2 cellular contexts compared by ENCODE assay signal in the genomic region with DNA sequence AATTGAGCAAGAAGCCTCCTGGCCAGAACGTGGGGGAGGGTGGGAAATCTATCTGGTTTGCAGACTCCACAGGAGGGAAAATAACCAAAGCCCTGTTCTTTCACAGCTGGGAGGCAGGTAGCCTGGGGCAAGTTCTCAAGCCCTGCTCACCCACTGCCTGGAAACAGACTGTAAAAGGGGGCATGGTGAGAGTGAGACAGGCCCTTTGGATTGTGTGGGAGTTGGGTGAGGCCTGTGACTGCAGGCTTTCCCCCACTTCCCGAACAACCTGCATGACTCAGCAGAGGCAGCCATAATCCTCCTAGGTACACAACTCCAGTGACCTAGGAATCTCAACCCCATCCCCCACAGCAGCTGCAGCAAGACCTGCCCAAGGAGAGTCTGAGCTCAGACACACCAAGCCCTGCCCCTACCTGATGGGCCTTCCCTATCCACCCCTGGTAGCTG.
TF ChIP-seq lines count a peak whose summit lies in the region.
"Not testable (repeated sequence)": the region's sequence is repeated elsewhere in the genome, so short reads cannot be mapped to it uniquely, and the experiment has no call there.

No MANE protein-coding gene starts in this region.

TF ChIP-seq in K562, 482 proteins besides CTCF, POLR2A, EP300 and RAD21:
- TF ChIP-seq ZNF316 (IDR thresholded peaks at IDR 0.05) (peak; percentile 67), CBX1 (IDR thresholded peaks at IDR 0.05; ENCODE audit: low read depth) (peak; percentile 49; the same call in 1 of the 2 replicates), NFE2 (IDR thresholded peaks at IDR 0.05; ENCODE audit: low read depth) (peak; percentile 79), EGR1 (conservative IDR thresholded peaks at IDR 0.05) (peak; percentile 27; the same call in 1 of the 2 replicates), ARID1B (IDR thresholded peaks at IDR 0.05) (0 out of 2 replicates have a peak, but pooled peaks have one; percentile 17), DMBX1 (CRISPR knock-in tag; IDR thresholded peaks at IDR 0.05; ENCODE audit: borderline replicate concordance) (0 out of 2 replicates have a peak, but pooled peaks have one; percentile 55), TRIM28 (IDR thresholded peaks at IDR 0.05) (0 out of 2 replicates have a peak, but pooled peaks have one; percentile 18), EHMT2 (IDR thresholded peaks at IDR 0.05) (peak; percentile 41; the same call in 1 of the 2 replicates), DPF2 (IDR thresholded peaks at IDR 0.05) (0 out of 2 replicates have a peak, but pooled peaks have one; percentile 35), MAFG (tag; conservative IDR thresholded peaks at IDR 0.05) (0 out of 2 replicates have a peak, but pooled peaks have one; percentile 17), YY1 (IDR thresholded peaks at IDR 0.05; ENCODE audit: borderline replicate concordance in 1 of 3, control insufficient read depth in 1 of 3, extremely low read depth in 1 of 3, insufficient read depth in 3 of 3, insufficient read length in 1 of 3, insufficient replicate concordance in 2 of 3, low read depth in 1 of 3, low read length in 2 of 3) (peak in 2 of 3 experiments; percentile 16 to 65), CBX5 (IDR thresholded peaks at IDR 0.05; ENCODE audit: borderline replicate concordance, low read depth) (0 out of 2 replicates have a peak, but pooled peaks have one; percentile 24), TRIM24 (IDR thresholded peaks at IDR 0.05) (peak; percentile 65 to 66), ZFP36 (IDR thresholded peaks at IDR 0.05; ENCODE audit: low read depth, low read length, partially characterized antibody) (peak; percentile 96), C11orf30 (IDR thresholded peaks at IDR 0.05; ENCODE audit: low read depth) (peak; percentile 59)
- TF ChIP-seq, protein P1, sequence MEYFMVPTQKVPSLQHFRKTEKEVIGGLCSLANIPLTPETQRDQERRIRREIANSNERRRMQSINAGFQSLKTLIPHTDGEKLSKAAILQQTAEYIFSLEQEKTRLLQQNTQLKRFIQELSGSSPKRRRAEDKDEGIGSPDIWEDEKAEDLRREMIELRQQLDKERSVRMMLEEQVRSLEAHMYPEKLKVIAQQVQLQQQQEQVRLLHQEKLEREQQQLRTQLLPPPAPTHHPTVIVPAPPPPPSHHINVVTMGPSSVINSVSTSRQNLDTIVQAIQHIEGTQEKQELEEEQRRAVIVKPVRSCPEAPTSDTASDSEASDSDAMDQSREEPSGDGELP (CRISPR knock-in tag; IDR thresholded peaks at IDR 0.05; ENCODE audit: borderline replicate concordance): peak; percentile 41; the same call in 1 of the 2 replicates
- TF ChIP-seq, protein P2, sequence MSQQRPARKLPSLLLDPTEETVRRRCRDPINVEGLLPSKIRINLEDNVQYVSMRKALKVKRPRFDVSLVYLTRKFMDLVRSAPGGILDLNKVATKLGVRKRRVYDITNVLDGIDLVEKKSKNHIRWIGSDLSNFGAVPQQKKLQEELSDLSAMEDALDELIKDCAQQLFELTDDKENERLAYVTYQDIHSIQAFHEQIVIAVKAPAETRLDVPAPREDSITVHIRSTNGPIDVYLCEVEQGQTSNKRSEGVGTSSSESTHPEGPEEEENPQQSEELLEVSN (IDR thresholded peaks at IDR 0.05; ENCODE audit: borderline replicate concordance in 1 of 2, extremely low read depth in 1 of 2, insufficient read depth in 1 of 2, insufficient read length in 1 of 2, low read depth in 1 of 2, low read length in 1 of 2, poor library complexity in 1 of 2, severe bottlenecking in 1 of 2): peak in 1 of 2 experiments; percentile 32

TF ChIP-seq in HepG2, 621 proteins besides CTCF, POLR2A, EP300 and RAD21 (continues in another document):
- TF ChIP-seq ASH2L (IDR thresholded peaks at IDR 0.05; ENCODE audit: insufficient read length, low read depth, low read length) (peak; percentile 17), SOX13 (IDR thresholded peaks at IDR 0.05) (0 out of 2 replicates have a peak, but pooled peaks have one; percentile 14), CREB1 (CRISPR knock-in tag; IDR thresholded peaks at IDR 0.05) (0 out of 2 replicates have a peak, but pooled peaks have one; percentile 14), FOXA3 (CRISPR knock-in tag; IDR thresholded peaks at IDR 0.05) (0 out of 2 replicates have a peak, but pooled peaks have one; percentile 24), FOSL1 (CRISPR knock-in tag; IDR thresholded peaks at IDR 0.05; ENCODE audit: borderline replicate concordance) (0 out of 2 replicates have a peak, but pooled peaks have one; percentile 31), NFE2L1 (CRISPR knock-in tag; IDR thresholded peaks at IDR 0.05; ENCODE audit: borderline replicate concordance) (peak; percentile 89; the same call in 1 of the 2 replicates), MAFK (conservative IDR thresholded peaks at IDR 0.05 in 1 of 2, IDR thresholded peaks at IDR 0.05 in 1 of 2; ENCODE audit: low read length in 2 of 2) (peak in 1 of 2 experiments; percentile 27; a peak in 2 of 4 replicates), FOXA1 (CRISPR knock-in tag; IDR thresholded peaks at IDR 0.05) (peak; percentile 71), FOSL2 (CRISPR knock-in tag; IDR thresholded peaks at IDR 0.05) (peak; percentile 87), ELF3 (CRISPR knock-in tag; IDR thresholded peaks at IDR 0.05) (0 out of 2 replicates have a peak, but pooled peaks have one; percentile 25), RARA (CRISPR knock-in tag; IDR thresholded peaks at IDR 0.05) (0 out of 2 replicates have a peak, but pooled peaks have one; percentile 13), ZFP36 (IDR thresholded peaks at IDR 0.05; ENCODE audit: borderline replicate concordance, low read depth, low read length, partially characterized antibody) (peak; percentile 40), YY1 (IDR thresholded peaks at IDR 0.05; ENCODE audit: insufficient read depth, insufficient replicate concordance, low read depth, low read length) (peak; percentile 61), TARDBP (CRISPR knock-in tag; IDR thresholded peaks at IDR 0.05) (0 out of 2 replicates have a peak, but pooled peaks have one; percentile 15), KAT8 (CRISPR knock-in tag; IDR thresholded peaks at IDR 0.05) (0 out of 2 replicates have a peak, but pooled peaks have one; percentile 20), PITX1 (CRISPR knock-in tag; IDR thresholded peaks at IDR 0.05) (peak; percentile 70), CBX5 (CRISPR knock-in tag; IDR thresholded peaks at IDR 0.05; ENCODE audit: borderline replicate concordance) (peak; percentile 40; the same call in 1 of the 2 replicates), ARID2 (CRISPR knock-in tag; IDR thresholded peaks at IDR 0.05; ENCODE audit: borderline replicate concordance) (0 out of 2 replicates have a peak, but pooled peaks have one; percentile 30), HOXA3 (CRISPR knock-in tag; IDR thresholded peaks at IDR 0.05) (0 out of 2 replicates have a peak, but pooled peaks have one; percentile 10), ZFY (CRISPR knock-in tag; IDR thresholded peaks at IDR 0.05) (peak; percentile 69; the same call in 1 of the 2 replicates), MIER3 (CRISPR knock-in tag; IDR thresholded peaks at IDR 0.05; ENCODE audit: borderline replicate concordance) (0 out of 2 replicates have a peak, but pooled peaks have one; percentile 18), ZNF615 (CRISPR knock-in tag; IDR thresholded peaks at IDR 0.05; ENCODE audit: borderline replicate concordance) (0 out of 2 replicates have a peak, but pooled peaks have one; percentile 34), MAZ (CRISPR knock-in tag; IDR thresholded peaks at IDR 0.05; ENCODE audit: low read depth) (0 out of 2 replicates have a peak, but pooled peaks have one; percentile 27), ZNF616 (CRISPR knock-in tag; IDR thresholded peaks at IDR 0.05; ENCODE audit: low read depth) (0 out of 2 replicates have a peak, but pooled peaks have one; percentile 38), POGZ (CRISPR knock-in tag; IDR thresholded peaks at IDR 0.05) (0 out of 2 replicates have a peak, but pooled peaks have one; percentile 15), KDM5B (CRISPR knock-in tag; IDR thresholded peaks at IDR 0.05; ENCODE audit: borderline replicate concordance) (peak; percentile 49; the same call in 1 of the 2 replicates)
- TF ChIP-seq SOX13 (CRISPR knock-in tag; conservative IDR thresholded peaks at IDR 0.05 in 1 of 2, IDR thresholded peaks at IDR 0.05 in 1 of 2); CREB1 (IDR thresholded peaks at IDR 0.05); FOXA1 (IDR thresholded peaks at IDR 0.05); MAZ (IDR thresholded peaks at IDR 0.05; ENCODE audit: borderline replicate concordance, low read depth, low read length): not testable (repeated sequence)
- TF ChIP-seq, protein P3, sequence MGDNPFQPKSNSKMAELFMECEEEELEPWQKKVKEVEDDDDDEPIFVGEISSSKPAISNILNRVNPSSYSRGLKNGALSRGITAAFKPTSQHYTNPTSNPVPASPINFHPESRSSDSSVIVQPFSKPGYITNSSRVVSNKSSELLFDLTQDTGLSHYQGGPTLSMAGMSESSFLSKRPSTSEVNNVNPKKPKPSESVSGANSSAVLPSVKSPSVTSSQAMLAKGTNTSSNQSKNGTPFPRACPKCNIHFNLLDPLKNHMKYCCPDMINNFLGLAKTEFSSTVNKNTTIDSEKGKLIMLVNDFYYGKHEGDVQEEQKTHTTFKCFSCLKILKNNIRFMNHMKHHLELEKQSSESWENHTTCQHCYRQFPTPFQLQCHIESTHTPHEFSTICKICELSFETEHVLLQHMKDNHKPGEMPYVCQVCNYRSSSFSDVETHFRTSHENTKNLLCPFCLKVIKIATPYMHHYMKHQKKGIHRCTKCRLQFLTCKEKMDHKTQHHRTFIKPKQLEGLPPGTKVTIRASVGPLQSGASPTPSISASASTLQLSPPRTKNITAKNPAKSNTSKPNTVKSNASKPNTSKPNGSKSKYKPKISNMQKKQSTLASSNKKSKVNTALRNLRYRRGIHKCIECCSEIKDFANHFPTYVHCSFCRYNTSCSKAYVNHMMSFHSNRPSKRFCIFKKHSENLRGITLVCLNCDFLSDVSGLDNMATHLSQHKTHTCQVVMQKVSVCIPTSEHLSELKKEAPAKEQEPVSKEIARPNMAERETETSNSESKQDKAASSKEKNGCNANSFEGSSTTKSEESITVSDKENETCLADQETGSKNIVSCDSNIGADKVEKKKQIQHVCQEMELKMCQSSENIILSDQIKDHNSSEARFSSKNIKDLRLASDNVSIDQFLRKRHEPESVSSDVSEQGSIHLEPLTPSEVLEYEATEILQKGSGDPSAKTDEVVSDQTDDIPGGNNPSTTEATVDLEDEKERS (CRISPR knock-in tag; IDR thresholded peaks at IDR 0.05): 0 out of 2 replicates have a peak, but pooled peaks have one; percentile 40
- TF ChIP-seq, protein P4, sequence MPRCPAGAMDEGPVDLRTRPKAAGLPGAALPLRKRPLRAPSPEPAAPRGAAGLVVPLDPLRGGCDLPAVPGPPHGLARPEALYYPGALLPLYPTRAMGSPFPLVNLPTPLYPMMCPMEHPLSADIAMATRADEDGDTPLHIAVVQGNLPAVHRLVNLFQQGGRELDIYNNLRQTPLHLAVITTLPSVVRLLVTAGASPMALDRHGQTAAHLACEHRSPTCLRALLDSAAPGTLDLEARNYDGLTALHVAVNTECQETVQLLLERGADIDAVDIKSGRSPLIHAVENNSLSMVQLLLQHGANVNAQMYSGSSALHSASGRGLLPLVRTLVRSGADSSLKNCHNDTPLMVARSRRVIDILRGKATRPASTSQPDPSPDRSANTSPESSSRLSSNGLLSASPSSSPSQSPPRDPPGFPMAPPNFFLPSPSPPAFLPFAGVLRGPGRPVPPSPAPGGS (CRISPR knock-in tag; IDR thresholded peaks at IDR 0.05): 0 out of 2 replicates have a peak, but pooled peaks have one; percentile 28
- TF ChIP-seq, protein P5, sequence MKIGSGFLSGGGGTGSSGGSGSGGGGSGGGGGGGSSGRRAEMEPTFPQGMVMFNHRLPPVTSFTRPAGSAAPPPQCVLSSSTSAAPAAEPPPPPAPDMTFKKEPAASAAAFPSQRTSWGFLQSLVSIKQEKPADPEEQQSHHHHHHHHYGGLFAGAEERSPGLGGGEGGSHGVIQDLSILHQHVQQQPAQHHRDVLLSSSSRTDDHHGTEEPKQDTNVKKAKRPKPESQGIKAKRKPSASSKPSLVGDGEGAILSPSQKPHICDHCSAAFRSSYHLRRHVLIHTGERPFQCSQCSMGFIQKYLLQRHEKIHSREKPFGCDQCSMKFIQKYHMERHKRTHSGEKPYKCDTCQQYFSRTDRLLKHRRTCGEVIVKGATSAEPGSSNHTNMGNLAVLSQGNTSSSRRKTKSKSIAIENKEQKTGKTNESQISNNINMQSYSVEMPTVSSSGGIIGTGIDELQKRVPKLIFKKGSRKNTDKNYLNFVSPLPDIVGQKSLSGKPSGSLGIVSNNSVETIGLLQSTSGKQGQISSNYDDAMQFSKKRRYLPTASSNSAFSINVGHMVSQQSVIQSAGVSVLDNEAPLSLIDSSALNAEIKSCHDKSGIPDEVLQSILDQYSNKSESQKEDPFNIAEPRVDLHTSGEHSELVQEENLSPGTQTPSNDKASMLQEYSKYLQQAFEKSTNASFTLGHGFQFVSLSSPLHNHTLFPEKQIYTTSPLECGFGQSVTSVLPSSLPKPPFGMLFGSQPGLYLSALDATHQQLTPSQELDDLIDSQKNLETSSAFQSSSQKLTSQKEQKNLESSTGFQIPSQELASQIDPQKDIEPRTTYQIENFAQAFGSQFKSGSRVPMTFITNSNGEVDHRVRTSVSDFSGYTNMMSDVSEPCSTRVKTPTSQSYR (CRISPR knock-in tag; IDR thresholded peaks at IDR 0.05; ENCODE audit: borderline replicate concordance): peak; percentile 87; the same call in 1 of the 2 replicates
- TF ChIP-seq, protein P6, sequence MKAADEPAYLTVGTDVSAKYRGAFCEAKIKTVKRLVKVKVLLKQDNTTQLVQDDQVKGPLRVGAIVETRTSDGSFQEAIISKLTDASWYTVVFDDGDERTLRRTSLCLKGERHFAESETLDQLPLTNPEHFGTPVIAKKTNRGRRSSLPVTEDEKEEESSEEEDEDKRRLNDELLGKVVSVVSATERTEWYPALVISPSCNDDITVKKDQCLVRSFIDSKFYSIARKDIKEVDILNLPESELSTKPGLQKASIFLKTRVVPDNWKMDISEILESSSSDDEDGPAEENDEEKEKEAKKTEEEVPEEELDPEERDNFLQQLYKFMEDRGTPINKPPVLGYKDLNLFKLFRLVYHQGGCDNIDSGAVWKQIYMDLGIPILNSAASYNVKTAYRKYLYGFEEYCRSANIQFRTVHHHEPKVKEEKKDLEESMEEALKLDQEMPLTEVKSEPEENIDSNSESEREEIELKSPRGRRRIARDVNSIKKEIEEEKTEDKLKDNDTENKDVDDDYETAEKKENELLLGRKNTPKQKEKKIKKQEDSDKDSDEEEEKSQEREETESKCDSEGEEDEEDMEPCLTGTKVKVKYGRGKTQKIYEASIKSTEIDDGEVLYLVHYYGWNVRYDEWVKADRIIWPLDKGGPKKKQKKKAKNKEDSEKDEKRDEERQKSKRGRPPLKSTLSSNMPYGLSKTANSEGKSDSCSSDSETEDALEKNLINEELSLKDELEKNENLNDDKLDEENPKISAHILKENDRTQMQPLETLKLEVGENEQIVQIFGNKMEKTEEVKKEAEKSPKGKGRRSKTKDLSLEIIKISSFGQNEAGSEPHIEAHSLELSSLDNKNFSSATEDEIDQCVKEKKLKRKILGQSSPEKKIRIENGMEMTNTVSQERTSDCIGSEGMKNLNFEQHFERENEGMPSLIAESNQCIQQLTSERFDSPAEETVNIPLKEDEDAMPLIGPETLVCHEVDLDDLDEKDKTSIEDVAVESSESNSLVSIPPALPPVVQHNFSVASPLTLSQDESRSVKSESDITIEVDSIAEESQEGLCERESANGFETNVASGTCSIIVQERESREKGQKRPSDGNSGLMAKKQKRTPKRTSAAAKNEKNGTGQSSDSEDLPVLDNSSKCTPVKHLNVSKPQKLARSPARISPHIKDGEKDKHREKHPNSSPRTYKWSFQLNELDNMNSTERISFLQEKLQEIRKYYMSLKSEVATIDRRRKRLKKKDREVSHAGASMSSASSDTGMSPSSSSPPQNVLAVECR (CRISPR knock-in tag; IDR thresholded peaks at IDR 0.05; ENCODE audit: borderline replicate concordance): peak; percentile 16; the same call in 1 of the 2 replicates
